Comparison of ENCODE assay signal across 13 cellular contexts in the genomic region with DNA sequence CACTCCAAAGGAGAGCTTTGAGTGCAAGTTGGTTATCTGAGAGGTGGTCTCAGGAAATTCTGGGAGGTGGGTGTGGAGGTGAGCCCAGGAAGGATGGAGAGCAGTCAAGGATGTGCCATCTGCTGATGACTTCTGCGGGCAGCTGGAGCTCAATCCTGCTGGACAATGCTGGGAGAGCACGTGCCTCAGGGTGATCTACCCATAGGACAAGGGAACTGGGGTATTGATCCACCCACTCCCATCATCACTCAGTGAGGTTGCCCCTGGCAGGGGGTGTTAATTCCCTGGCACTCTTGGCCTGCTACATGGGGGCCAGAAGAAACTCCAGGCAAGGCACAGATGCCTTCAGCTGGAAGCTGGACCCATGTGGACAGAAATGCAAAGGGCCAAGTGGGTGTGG. TPM values are rescaled to one million over a fixed set of nuclear protein-coding genes. Genes with fewer than 3 reads are reported as not detected.
DNase-seq lines count a peak whose midpoint lies in the region; ATAC-seq, FAIRE-seq and TF ChIP-seq lines count a peak whose summit lies in the region.
"Had no signal": no experiment of that assay in that cellular context is flagged by ENCODE, and none has a peak within 500 bp of the region (broad histone marks: within the 10 kb centered on the region; RNA-seq: fewer than 3 reads in every experiment).

No MANE protein-coding gene starts in this region.

- DNase-seq in GM23248 (no peak), dorsolateral prefrontal cortex (peak in 1 of 10 donors; percentile 11), RCC 7860 (ENCODE audit: low spot score) (no peak), putamen (ENCODE audit: low spot score) (no peak), NCI-H774 (lab: John Stamatoyannopoulos, UW) (no peak)
- DNase-seq: HCEC 1CT, nucleus accumbens had no signal

- WGBS in GM23248 (ENCODE audit: low coverage in 1 of 2, low lambda C conversion rate in 2 of 2, missing lambda C conversion rate in 2 of 2), 2 experiments = 89 to 98% methylated on average over 2 of the region's 2 CpGs

- H3K79me2 ChIP-seq in GM23248 (ENCODE audit: insufficient read depth) = no peaks in the 10 kb centered on the region
- H3K79me2 ChIP-seq in parathyroid adenoma = no peaks in the 10 kb centered on the region

- H3K27me3 ChIP-seq in BLaER1 = no peaks in the 10 kb centered on the region
- H3K27me3 ChIP-seq in GM23248 (replicated peaks; ENCODE audit: insufficient read depth) = no peaks in the 10 kb centered on the region
- peaks cover 0 to 8% (median 0%) of the 10 kb centered on the region in 45 donors for H3K27me3 ChIP-seq in dorsolateral prefrontal cortex
- H3K27me3 ChIP-seq in parathyroid adenoma (ENCODE audit: control insufficient read depth, insufficient read depth, low read length) = no peaks in the 10 kb centered on the region

- no peak for FAIRE-seq in RCC 7860 (lab: Jason Lieb, UNC)

- no peaks in the 10 kb centered on the region for H3K36me3 ChIP-seq in BLaER1
- H3K36me3 ChIP-seq in GM23248 (ENCODE audit: low read depth) = no peaks in the 10 kb centered on the region
- no peaks in the 10 kb centered on the region for H3K36me3 ChIP-seq in parathyroid adenoma (ENCODE audit: control insufficient read depth, insufficient read depth, low read length)

- no peak for ATAC-seq in HG03432 (IDR thresholded peaks at IDR 0.05; ENCODE audit: unreplicated experiment)

- H3F3A ChIP-seq in GM23248 (ENCODE audit: insufficient read depth) = no peaks in the 10 kb centered on the region

- no peak overlapping the region for H3K4me3 ChIP-seq in BLaER1
- no peak overlapping the region for H3K4me3 ChIP-seq in GM23248
- peak overlapping the region in 1 of 59 donors; percentile 26 for H3K4me3 ChIP-seq in dorsolateral prefrontal cortex
- no peak overlapping the region for H3K4me3 ChIP-seq in parathyroid adenoma (ENCODE audit: low read depth, low read length)

- no peak for TF ChIP-seq CTCF in dorsolateral prefrontal cortex (IDR thresholded peaks at IDR 0.05 in 54 of 56, conservative IDR thresholded peaks at IDR 0.05 in 2 of 56; ENCODE audit: low read depth in 1 of 56, partially characterized antibody in 56 of 56)
- TF ChIP-seq CTCF in parathyroid adenoma (IDR thresholded peaks at IDR 0.05) = no peak

- H3K9ac ChIP-seq in BLaER1 (no peak overlapping the region), GM23248 (no peak overlapping the region), parathyroid adenoma (no peak overlapping the region)
- H3K9ac ChIP-seq: KMS-11 had no signal

- H3K9me2 ChIP-seq in GM23248 (ENCODE audit: insufficient read depth) = no peaks in the 10 kb centered on the region

- intact Hi-C loops in dorsolateral prefrontal cortex (cut with DNase I) = no loop called here

- H3K4me1 ChIP-seq in BLaER1 (peaks cover 50% of the 10 kb centered on the region), GM23248 (ENCODE audit: insufficient read depth) (peaks cover 18% of the 10 kb centered on the region), parathyroid adenoma (no peaks in the 10 kb centered on the region)
- H3K4me1 ChIP-seq: Caco-2 had no signal

- H3K27ac ChIP-seq in BLaER1 = peak overlapping the region; percentile 94
- no peak overlapping the region for H3K27ac ChIP-seq in GM23248
- peak overlapping the region in 35 of 59 donors; percentile 3 to 71 (median 50) for H3K27ac ChIP-seq in dorsolateral prefrontal cortex
- peak overlapping the region; percentile 47 for H3K27ac ChIP-seq in parathyroid adenoma
- H3K27ac ChIP-seq: KMS-11 had no signal

- in situ Hi-C loops in GM23248 (cut with MboI) = no loop called here

- H4K20me1 ChIP-seq in BLaER1 (no peaks in the 10 kb centered on the region), GM23248 (ENCODE audit: insufficient read depth) (no peaks in the 10 kb centered on the region)

- peak overlapping the region; percentile 89 for H2AFZ ChIP-seq in GM23248
- H2AFZ ChIP-seq in parathyroid adenoma = no peak overlapping the region

- peak overlapping the region; percentile 78 for H3K4me2 ChIP-seq in BLaER1
- no peak overlapping the region for H3K4me2 ChIP-seq in GM23248 (ENCODE audit: unreplicated experiment)
- no peak overlapping the region for H3K4me2 ChIP-seq in parathyroid adenoma (ENCODE audit: low read length)
- H3K4me2 ChIP-seq: KMS-11 had no signal

- H3K9me3 ChIP-seq in BLaER1 (peaks cover 27% of the 10 kb centered on the region), GM23248 (ENCODE audit: low read depth) (no peaks in the 10 kb centered on the region), parathyroid adenoma (ENCODE audit: control insufficient read depth, low read length) (no peaks in the 10 kb centered on the region)

RNA-seq across cellular contexts. Expression of a gene that starts 7.1 kb away (rescaled TPM):
- not detected in 2 replicates for total RNA-seq in GM23248 (2014; rRNA removed; shearing (Covaris generic))
- not detected in 2 replicates for polyA plus RNA-seq in GM23248 (2016; fragmentation: Nextera tagmentation; extraction: Ambion mirVana)
- 1 to 10 TPM in 11 of 120 experiments, under 1 TPM in 22, not detected in 87; 0.20 to 2.4 (median 0.79) TPM for total RNA-seq in dorsolateral prefrontal cortex
- total RNA-seq: Caco-2, epithelial cell of proximal tubule had no signal
